ENCODE assay signal across 23 cellular contexts in genomic region chr1:184598403-184598802, GRCh38.
"Had no signal": no experiment of that assay in that cellular context is flagged by ENCODE, and none has a peak within 500 bp of the region (broad histone marks: within the 10 kb centered on the region; RNA-seq: fewer than 3 reads in every experiment).

No MANE protein-coding gene starts in this region.

- H3K27me3 ChIP-seq: body of pancreas had no signal

- H3K27me3 Mint-ChIP-seq: activated T-cell treated with anti-CD3 and anti-CD28 coated beads, Interleukin-2, amount 50 U/mL, for 24 hours had no signal

- H3K9me3 ChIP-seq: body of pancreas had no signal

- H3K36me3 Mint-ChIP-seq: activated CD8-positive, alpha-beta memory T cell treated with anti-CD3 and anti-CD28 coated beads, Interleukin-2, amount 10 ng/mL, durations not matched to agents 7 days and 5 days; activated naive CD4-positive, alpha-beta T cell treated with anti-CD3 and anti-CD28 coated beads, Interleukin-2, amount 50 U/mL, for 24 hours; WTC11 had no signal

- H3K9me3 Mint-ChIP-seq: activated naive CD4-positive, alpha-beta T cell treated with anti-CD3 and anti-CD28 coated beads, Interleukin-2, amount 50 U/mL, for 24 hours; activated T-cell treated with anti-CD3 and anti-CD28 coated beads, Interleukin-2, amount 50 U/mL, for 24 hours; activated T-helper 1 cell treated with anti-CD3 and anti-CD28 coated beads, Interleukin-12 subunit alpha, Interleukin-12 subunit beta, Interleukin-2, Interleukin-4 antibody, amounts not matched to agents 30 ng/mL and 10 ng/mL and 1 ng/mL, durations not matched to agents 14 hours and 24 hours and 36 hours; WTC11 had no signal

- H3K4me1 Mint-ChIP-seq: activated naive CD4-positive, alpha-beta T cell treated with anti-CD3 and anti-CD28 coated beads, Interleukin-2, amount 50 U/mL, for 24 hours had no signal

- H3K4me1 ChIP-seq: body of pancreas had no signal

- H3K27ac Mint-ChIP-seq: activated CD8-positive, alpha-beta memory T cell treated with anti-CD3 and anti-CD28 coated beads, Interleukin-2, amount 10 ng/mL, durations not matched to agents 7 days and 5 days; activated naive CD4-positive, alpha-beta T cell treated with anti-CD3 and anti-CD28 coated beads, Interleukin-2, amount 50 U/mL, for 24 hours; activated T-cell treated with anti-CD3 and anti-CD28 coated beads, Interleukin-2, amount 50 U/mL, for 24 hours; activated T-helper 1 cell treated with anti-CD3 and anti-CD28 coated beads, Interleukin-12 subunit alpha, Interleukin-12 subunit beta, Interleukin-2, Interleukin-4 antibody, amounts not matched to agents 30 ng/mL and 10 ng/mL and 1 ng/mL, durations not matched to agents 14 hours and 24 hours and 36 hours; WTC11 had no signal

- H3K27ac ChIP-seq: body of pancreas had no signal

- H3K4me3 ChIP-seq: body of pancreas had no signal

- DNase-seq: activated CD4-positive, alpha-beta T cell treated with anti-CD3 and anti-CD28 coated beads for 48 hours; activated CD4-positive, alpha-beta T cell treated with anti-CD3 and anti-CD28 coated beads, Interleukin-2, amount 50 U/mL, for 4 hours; activated CD4-positive, CD25-positive, alpha-beta regulatory T cell treated with anti-CD3 and anti-CD28 coated beads, Interleukin-2, amount 50 U/mL, for 72 hours; activated CD8-positive, alpha-beta memory T cell treated with anti-CD3 and anti-CD28 coated beads, Interleukin-2, amount 10 ng/mL, durations not matched to agents 7 days and 5 days; activated effector memory CD4-positive, alpha-beta T cell treated with Interleukin-2 at 50 U/mL for 16 hours; activated naive CD4-positive, alpha-beta T cell; activated T-cell treated with anti-CD3 and anti-CD28 coated beads, Interleukin-2, amount 50 U/mL, for 24 hours; aorta; body of pancreas; MM.1S; NCI-H1105; NCI-H1436; NCI-H1694 treated with DMSO at 0.1 percent for 48 hours; NCI-H2029 treated with DMSO at 0.1 percent for 48 hours; NCI-H446; NCI-H524; PC-3; SIG-M5; T-helper 1 cell had no signal

- FAIRE-seq: RCC 7860 had no signal

- H3K4me3 Mint-ChIP-seq: activated CD8-positive, alpha-beta memory T cell treated with anti-CD3 and anti-CD28 coated beads, Interleukin-2, amount 10 ng/mL, durations not matched to agents 7 days and 5 days; activated naive CD4-positive, alpha-beta T cell treated with anti-CD3 and anti-CD28 coated beads, Interleukin-2, amount 50 U/mL, for 24 hours; activated T-cell treated with anti-CD3 and anti-CD28 coated beads, Interleukin-2, amount 50 U/mL, for 24 hours; activated T-helper 1 cell treated with anti-CD3 and anti-CD28 coated beads, Interleukin-12 subunit alpha, Interleukin-12 subunit beta, Interleukin-2, Interleukin-4 antibody, amounts not matched to agents 30 ng/mL and 10 ng/mL and 1 ng/mL, durations not matched to agents 14 hours and 24 hours and 36 hours; WTC11 had no signal
